ENCODE assay signal across 8 cellular contexts in genomic region chr10:132422169-132422691, GRCh38. TPM values are rescaled to one million over a fixed set of nuclear protein-coding genes. Genes with fewer than 3 reads are reported as not detected.
DNase-seq lines count a peak whose midpoint lies in the region; ATAC-seq and TF ChIP-seq lines count a peak whose summit lies in the region.

No MANE protein-coding gene starts in this region.

- peaks cover 0 to 45% (median 10%) of the 10 kb centered on the region in 3 donors for H3K4me1 Mint-ChIP-seq in CD8-positive, alpha-beta memory T cell

- WGBS in right cardiac atrium = 72% methylated on average over 20 of the region's 20 CpGs

- CTCF ChIA-PET in CD8-positive, alpha-beta memory T cell (lab: Charles Lee) = interaction anchor here (1.3 to 1.7 kb wide), 3 partner anchors 19 to 25 kb away, joined by 3 to 6 read pairs (median 4); no protein-coding TSS in a partner anchor

- H3K36me3 ChIP-seq in CD8-positive, alpha-beta memory T cell (ENCODE audit: insufficient read depth, low read length) = no peaks in the 10 kb centered on the region
- no peaks in the 10 kb centered on the region for H3K36me3 ChIP-seq in thoracic aorta

- no peaks in the 10 kb centered on the region for H3K27me3 ChIP-seq in CD8-positive, alpha-beta memory T cell (ENCODE audit: insufficient read depth, low read length, poor library complexity, severe bottlenecking)
- H3K27me3 ChIP-seq in right cardiac atrium (ENCODE audit: control insufficient read depth, insufficient read depth) (no peaks in the 10 kb centered on the region), thoracic aorta (replicated peaks; ENCODE audit: insufficient read depth) (no peaks in the 10 kb centered on the region)

- no peaks in the 10 kb centered on the region for H3K9me3 Mint-ChIP-seq in CD8-positive, alpha-beta memory T cell

- no peak for DNase-seq in CD8-positive, alpha-beta memory T cell
- peak; percentile 18 for DNase-seq in NCI-H524 treated with DMSO at 0.1 percent for 48 hours (lab: John Stamatoyannopoulos, UW)
- peak in 1 of 3 donors; percentile 72 for DNase-seq in right cardiac atrium
- no peak for DNase-seq in thoracic aorta (ENCODE audit: low spot score)
- DNase-seq in erythroblast (lab: John Stamatoyannopoulos, UW) = no peak
- DNase-seq in NCI-H2227 treated with DMSO at 0.1 percent for 48 hours (lab: John Stamatoyannopoulos, UW) = no peak
- no peak for DNase-seq in amniotic stem cell (lab: John Stamatoyannopoulos, UW)

- H3K36me3 Mint-ChIP-seq in CD8-positive, alpha-beta memory T cell = no peaks in the 10 kb centered on the region

- peaks cover 30% of the 10 kb centered on the region for H3K4me1 ChIP-seq in CD8-positive, alpha-beta memory T cell (ENCODE audit: insufficient read depth, low read length)
- H3K4me1 ChIP-seq in right cardiac atrium (ENCODE audit: control insufficient read depth, insufficient read depth, low read length) = peaks cover 8% of the 10 kb centered on the region
- peaks cover 21 to 39% of the 10 kb centered on the region in 2 donors for H3K4me1 ChIP-seq in thoracic aorta (ENCODE audit: control insufficient read depth in 1 of 2, low read depth in 2 of 2)

- H3K4me3 ChIP-seq in CD8-positive, alpha-beta memory T cell (ENCODE audit: low read length) = no peak overlapping the region
- no peak overlapping the region for H3K4me3 ChIP-seq in right cardiac atrium (ENCODE audit: low read length)
- no peak overlapping the region for H3K4me3 ChIP-seq in thoracic aorta

- H3K27ac Mint-ChIP-seq in CD8-positive, alpha-beta memory T cell = peak overlapping the region in 5 of 8 donors; percentile 33 to 85 (median 36)

- H3K9me3 ChIP-seq in CD8-positive, alpha-beta memory T cell (ENCODE audit: low read length) = no peaks in the 10 kb centered on the region
- H3K9me3 ChIP-seq in right cardiac atrium (ENCODE audit: control insufficient read depth, low read length) (no peaks in the 10 kb centered on the region), thoracic aorta (no peaks in the 10 kb centered on the region)

- no peak for TF ChIP-seq CTCF in thoracic aorta (IDR thresholded peaks at IDR 0.05)

- intact Hi-C loops in right cardiac atrium (cut with DNase I) = no loop called here

- H3K4me3 Mint-ChIP-seq in CD8-positive, alpha-beta memory T cell = peak overlapping the region in 1 of 7 donors; percentile 23

- peak; percentile 49 for ATAC-seq in GM21737 (IDR thresholded peaks at IDR 0.05; ENCODE audit: unreplicated experiment)
- ATAC-seq in right cardiac atrium = no peak
- no peak for ATAC-seq in thoracic aorta (ENCODE audit: insufficient number of reproducible peaks, low FRiP score, low read depth)

- peak overlapping the region; percentile 61 for H3K27ac ChIP-seq in CD8-positive, alpha-beta memory T cell (ENCODE audit: low read depth, low read length)
- peak overlapping the region; percentile 74 for H3K27ac ChIP-seq in right cardiac atrium (ENCODE audit: low read length)
- H3K27ac ChIP-seq in thoracic aorta = peak overlapping the region; percentile 91 to 96

- no peaks in the 10 kb centered on the region for H3K27me3 Mint-ChIP-seq in CD8-positive, alpha-beta memory T cell

- POLR2A ChIA-PET in CD8-positive, alpha-beta memory T cell (lab: Charles Lee) = interaction anchor here (0.6 kb wide), 1 partner anchor 31 kb away, joined by 4 read pairs; no protein-coding TSS in a partner anchor

- TF ChIP-seq POLR2A in erythroblast (IDR thresholded peaks at IDR 0.05; ENCODE audit: low read length) = no peak

RNA-seq across cellular contexts. Expression of gene PWWP2B, which starts 25.2 kb away (rescaled TPM):
- 1 to 10 TPM; 3.1 to 3.7 TPM for total RNA-seq in CD8-positive, alpha-beta memory T cell
- polyA plus RNA-seq in CD8-positive, alpha-beta memory T cell = 4.4 TPM
- total RNA-seq in right cardiac atrium (10 to 100 TPM in 2 of 4 donors, 1 to 10 TPM in 2; 7.0 to 10.6 (median 9.6) TPM), thoracic aorta (1 to 10 TPM; 5.3 to 7.8 TPM)
- polyA plus RNA-seq in right cardiac atrium = 9.1 TPM
